In genomic region chr6:106050538-106050937, GRCh38 we compare ENCODE assay signal across 22 cellular contexts.
"Had no signal": no experiment of that assay in that cellular context is flagged by ENCODE, and none has a peak within 500 bp of the region (broad histone marks: within the 10 kb centered on the region; RNA-seq: fewer than 3 reads in every experiment).

No MANE protein-coding gene starts in this region.

- H3K27me3 ChIP-seq: gastrocnemius medialis, neutrophil, testis, tibial nerve, upper lobe of right lung, vagina had no signal

- H3K27ac ChIP-seq: coronary artery, gastrocnemius medialis, left ventricle myocardium inferior, lower lobe of right lung, neutrophil, psoas muscle, testis, tibial nerve, upper lobe of right lung, vagina had no signal

- DNase-seq: effector CD4-positive, alpha-beta T cell; gastrocnemius medialis; glutamatergic neuron; kidney; left cardiac atrium; left ventricle myocardium inferior; lower lobe of right lung; midbrain; psoas muscle; retina; stimulated activated CD4-positive, alpha-beta T cell treated with anti-CD3 and anti-CD28 coated beads, Interleukin-2, amount 100 ng/mL, for 24 hours; stimulated activated CD4-positive, alpha-beta T cell treated with anti-CD3 and anti-CD28 coated beads, Interleukin-4, amount 100 ng/mL, for 4 hours; stimulated activated naive B cell treated with anti-CD40 and anti-IgM and Interleukin-4, amounts not matched to agents 10 μg/mL and 1 μg/mL and 100 μg/mL, for 72 hours; stimulated activated naive CD8-positive, alpha-beta T cell treated with anti-CD3 and anti-CD28 coated beads, Interleukin-15, amount 100 ng/mL, for 72 hours; testis; upper lobe of right lung had no signal

- H3K9me3 ChIP-seq: gastrocnemius medialis, left ventricle myocardium inferior, lower lobe of right lung, neutrophil, psoas muscle, testis, tibial nerve, upper lobe of right lung, vagina had no signal

- H3K4me1 ChIP-seq: gastrocnemius medialis, left ventricle myocardium inferior, lower lobe of right lung, psoas muscle, testis, tibial nerve, upper lobe of right lung, vagina had no signal

- ATAC-seq: esophagus mucosa; gastrocnemius medialis; left cardiac atrium; lower lobe of right lung; psoas muscle; sciatic nerve; stimulated activated naive B cell treated with anti-CD40 and anti-IgM and Interleukin-4, amounts not matched to agents 10 μg/mL and 1 μg/mL and 100 μg/mL, for 72 hours; stimulated activated naive CD8-positive, alpha-beta T cell treated with anti-CD3 and anti-CD28 coated beads, Interleukin-15, amount 100 ng/mL, for 72 hours; upper lobe of right lung had no signal

- H3K4me3 ChIP-seq: coronary artery, gastrocnemius medialis, left ventricle myocardium inferior, lower lobe of right lung, psoas muscle, testis, tibial nerve, upper lobe of right lung, vagina had no signal

- H3K36me3 ChIP-seq: gastrocnemius medialis, left ventricle myocardium inferior, lower lobe of right lung, neutrophil, tibial nerve, upper lobe of right lung, vagina had no signal

- FAIRE-seq: kidney had no signal
